Comparison of ENCODE assay signal across 13 cellular contexts in genomic region chr11:46309669-46310288, GRCh38. TPM values are rescaled to one million over a fixed set of nuclear protein-coding genes. Genes with fewer than 3 reads are reported as not detected.
A peak's percentile ranks its signal among the peaks of the same experiment; 100 is the strongest.
DNase-seq lines count a peak whose midpoint lies in the region; ATAC-seq and TF ChIP-seq lines count a peak whose summit lies in the region.
"Had no signal": no experiment of that assay in that cellular context is flagged by ENCODE, and none has a peak within 500 bp of the region (broad histone marks: within the 10 kb centered on the region; RNA-seq: fewer than 3 reads in every experiment).

No MANE protein-coding gene starts in this region.

- H3K4me3 Mint-ChIP-seq in activated CD8-positive, alpha-beta T cell treated with anti-CD3 and anti-CD28 coated beads for 36 hours, result no peak overlapping the region
- H3K4me3 Mint-ChIP-seq in effector memory CD8-positive, alpha-beta T cell, result no peak overlapping the region
- H3K4me3 Mint-ChIP-seq: activated CD4-positive, alpha-beta memory T cell treated with anti-CD3 and anti-CD28 coated beads for 36 hours had no signal

- H4K91ac ChIP-seq in IMR-90 (ENCODE audit: insufficient read depth, low read depth, low read length), result no peak overlapping the region
- H4K91ac ChIP-seq in neuronal stem cell (ENCODE audit: low read depth, low read length, poor library complexity), result no peak overlapping the region

- H3K4me3 ChIP-seq in IMR-90 (ENCODE audit: insufficient read depth, low read depth, low read length) (no peak overlapping the region), neuronal stem cell (ENCODE audit: low read length in 2 of 2) (no peak overlapping the region), heart left ventricle (no peak overlapping the region)

- H2AFZ ChIP-seq in IMR-90 (replicated peaks; ENCODE audit: low read length, poor library complexity) (no peak overlapping the region), neuronal stem cell (ENCODE audit: low read length) (no peak overlapping the region)

- TF ChIP-seq POLR2A in IMR-90 (IDR thresholded peaks at IDR 0.05; ENCODE audit: low read depth, low read length) (no peak), heart left ventricle (IDR thresholded peaks at IDR 0.05) (no peak)

- H3K4me1 ChIP-seq in IMR-90 (ENCODE audit: control insufficient read depth, insufficient read depth, low read length) (peaks cover 11% of the 10 kb centered on the region), neuronal stem cell (ENCODE audit: control insufficient read depth in 2 of 2, insufficient read depth in 1 of 2, low read depth in 1 of 2, low read length in 2 of 2) (peaks cover 3 to 13% of the 10 kb centered on the region in 2 donors), heart left ventricle (peaks cover 0 to 9% (median 0%) of the 10 kb centered on the region in 12 donors)

- no peaks in the 10 kb centered on the region for H3K36me3 Mint-ChIP-seq in activated CD8-positive, alpha-beta T cell treated with anti-CD3 and anti-CD28 coated beads for 36 hours (ENCODE audit: low read depth)
- peaks cover 4% of the 10 kb centered on the region for H3K36me3 Mint-ChIP-seq in effector memory CD8-positive, alpha-beta T cell (ENCODE audit: insufficient read depth)
- H3K36me3 Mint-ChIP-seq: activated CD4-positive, alpha-beta memory T cell treated with anti-CD3 and anti-CD28 coated beads for 36 hours had no signal

- no peak for TF ChIP-seq RAD21 in IMR-90 (IDR thresholded peaks at IDR 0.05; ENCODE audit: low read length)

- H2BK5ac ChIP-seq in IMR-90 (ENCODE audit: low read depth, low read length, poor library complexity, severe bottlenecking) (no peak overlapping the region), neuronal stem cell (ENCODE audit: low read length) (no peak overlapping the region)

- H2BK20ac ChIP-seq in IMR-90 (ENCODE audit: low read depth, low read length), result no peak overlapping the region

- peak overlapping the region; percentile 29; the same call in 1 of the 2 replicates for H3K27ac ChIP-seq in IMR-90 (ENCODE audit: insufficient read depth, low read length)
- no peak overlapping the region for H3K27ac ChIP-seq in neuronal stem cell (replicated peaks; ENCODE audit: low read length)
- no peak overlapping the region for H3K27ac ChIP-seq in heart left ventricle
- H3K27ac ChIP-seq: C4-2B had no signal

- in situ Hi-C loops in IMR-90 (cut with MboI; ENCODE audit: low sequenced_read_pairs), result loop anchor here (25.0 kb wide), 1 partner anchor 197 kb away; the partner anchor contains the start of gene PHF21A

- no peaks in the 10 kb centered on the region; the same call in 1 of the 2 replicates for H3K9me1 ChIP-seq in IMR-90 (ENCODE audit: insufficient read depth, low read length)

- no peaks in the 10 kb centered on the region for H3K27me3 Mint-ChIP-seq in activated CD8-positive, alpha-beta T cell treated with anti-CD3 and anti-CD28 coated beads for 36 hours
- H3K27me3 Mint-ChIP-seq in effector memory CD8-positive, alpha-beta T cell, result peaks cover 7 to 29% of the 10 kb centered on the region in 2 donors
- H3K27me3 Mint-ChIP-seq: activated CD4-positive, alpha-beta memory T cell treated with anti-CD3 and anti-CD28 coated beads for 36 hours had no signal

- H3K79me1 ChIP-seq in IMR-90 (ENCODE audit: low read depth in 1 of 2, low read length in 2 of 2) (peaks cover 38 to 82% of the 10 kb centered on the region in 2 experiments), neuronal stem cell (ENCODE audit: low read depth, low read length) (no peaks in the 10 kb centered on the region)

- H3K56ac ChIP-seq in IMR-90 (ENCODE audit: extremely low read depth, insufficient read depth, low read length), result peak overlapping the region; percentile 12; the same call in 1 of the 2 replicates

- H4K5ac ChIP-seq in IMR-90 (ENCODE audit: low read depth, low read length), result no peak overlapping the region

- no peak overlapping the region for H3K18ac ChIP-seq in IMR-90 (ENCODE audit: low read depth, low read length)
- H3K18ac ChIP-seq in neuronal stem cell (ENCODE audit: low read length), result no peak overlapping the region

- no peak overlapping the region for H2BK12ac ChIP-seq in neuronal stem cell (ENCODE audit: low read length)

- H3K14ac ChIP-seq in IMR-90 (replicated peaks; ENCODE audit: low read depth, low read length) (0 out of 2 replicates have a peak overlapping the region, but pooled peaks have one; percentile 45), neuronal stem cell (ENCODE audit: low read length) (no peak overlapping the region)

- no peak overlapping the region for H3K4ac ChIP-seq in IMR-90 (ENCODE audit: low read depth, low read length)
- no peak overlapping the region for H3K4ac ChIP-seq in neuronal stem cell (ENCODE audit: low read length)

- peaks cover 72% of the 10 kb centered on the region for H3K36me3 ChIP-seq in IMR-90 (ENCODE audit: control insufficient read depth, insufficient read depth, low read length)
- H3K36me3 ChIP-seq in neuronal stem cell (replicated peaks in 1 of 2; ENCODE audit: control insufficient read depth in 2 of 2, insufficient read depth in 2 of 2, low read length in 2 of 2), result no peaks in the 10 kb centered on the region
- peaks cover 0 to 28% (median 5%) of the 10 kb centered on the region in 9 donors for H3K36me3 ChIP-seq in heart left ventricle

- H3K27me3 ChIP-seq in IMR-90 (ENCODE audit: control insufficient read depth, insufficient read depth, low read length), result no peaks in the 10 kb centered on the region
- H3K27me3 ChIP-seq in neuronal stem cell (ENCODE audit: control insufficient read depth in 3 of 3, insufficient read depth in 3 of 3, low read depth in 1 of 3, low read length in 3 of 3), result peaks cover 0 to 7% (median 0%) of the 10 kb centered on the region in 3 experiments
- no peaks in the 10 kb centered on the region for H3K27me3 ChIP-seq in heart left ventricle

- no peak overlapping the region for H2AK9ac ChIP-seq in IMR-90 (replicated peaks; ENCODE audit: low read depth, low read length, poor library complexity)

- H4K8ac ChIP-seq in IMR-90 (ENCODE audit: low read depth in 2 of 2, low read length in 2 of 2), result 0 out of 4 replicates have a peak overlapping the region, but pooled peaks of 1 of the 2 experiments have one; percentile 15
- no peak overlapping the region for H4K8ac ChIP-seq in neuronal stem cell (ENCODE audit: low read depth, low read length)

- ATAC-seq in GM19043 (IDR thresholded peaks at IDR 0.05; ENCODE audit: low read depth, unreplicated experiment) (peak; percentile 64), IMR-90 (ENCODE audit: low read depth) (no peak), heart left ventricle (no peak)
- ATAC-seq in activated CD8-positive, alpha-beta T cell treated with anti-CD3 and anti-CD28 coated beads for 36 hours, result peak; percentile 48
- no peak for ATAC-seq in effector memory CD8-positive, alpha-beta T cell (replicated peaks)

- H3K9ac ChIP-seq in IMR-90 (ENCODE audit: low read depth, low read length), result 0 out of 2 replicates have a peak overlapping the region, but pooled peaks have one; percentile 4
- H3K9ac ChIP-seq in neuronal stem cell (ENCODE audit: low read depth, low read length, poor library complexity), result no peak overlapping the region

- H2AK5ac ChIP-seq in IMR-90 (ENCODE audit: low read depth, low read length), result peak overlapping the region; percentile 20; the same call in 1 of the 2 replicates
- no peak overlapping the region for H2AK5ac ChIP-seq in neuronal stem cell (ENCODE audit: low read depth, low read length)

- TF ChIP-seq CTCF in IMR-90 (conservative IDR thresholded peaks at IDR 0.05; ENCODE audit: low read depth, low read length) (no peak), heart left ventricle (IDR thresholded peaks at IDR 0.05) (no peak)
- TF ChIP-seq CTCF in activated CD8-positive, alpha-beta T cell treated with anti-CD3 and anti-CD28 coated beads for 36 hours (IDR thresholded peaks at IDR 0.05), result no peak

- H3K4me1 Mint-ChIP-seq in activated CD8-positive, alpha-beta T cell treated with anti-CD3 and anti-CD28 coated beads for 36 hours (ENCODE audit: low read depth), result peaks cover 5% of the 10 kb centered on the region
- H3K4me1 Mint-ChIP-seq in effector memory CD8-positive, alpha-beta T cell (ENCODE audit: low read depth in 2 of 2), result peaks cover 3 to 4% of the 10 kb centered on the region in 2 donors

- no peaks in the 10 kb centered on the region for H3K9me3 ChIP-seq in IMR-90 (ENCODE audit: control insufficient read depth, insufficient read depth, low read length)
- H3K9me3 ChIP-seq in neuronal stem cell (replicated peaks in 1 of 2; ENCODE audit: control insufficient read depth in 2 of 2, insufficient read depth in 1 of 2, low read depth in 1 of 2, low read length in 2 of 2), result no peaks in the 10 kb centered on the region
- H3K9me3 ChIP-seq in heart left ventricle, result no peaks in the 10 kb centered on the region

- H4K20me1 ChIP-seq in IMR-90 (ENCODE audit: insufficient read depth, low read length), result peaks cover 26% of the 10 kb centered on the region; the same call in 1 of the 2 replicates

- H3K4me2 ChIP-seq in IMR-90 (ENCODE audit: low read depth, low read length) (no peak overlapping the region), neuronal stem cell (ENCODE audit: insufficient read depth, low read length, poor library complexity, severe bottlenecking) (no peak overlapping the region)

- H2BK120ac ChIP-seq in IMR-90 (ENCODE audit: low read depth, low read length) (no peak overlapping the region), neuronal stem cell (ENCODE audit: low read depth, low read length) (no peak overlapping the region)

- no CpG with 5 or more reads among the region's 4 CpGs for WGBS in IMR-90 (ENCODE audit: extremely low coverage in 2 of 2, insufficient read length in 1 of 2), 2 experiments
- WGBS in neuronal stem cell (ENCODE audit: extremely low coverage in 2 of 2, insufficient read length in 2 of 2, insufficient replicate concordance in 1 of 2), 2 donors, result no CpG with 5 or more reads among the region's 4 CpGs
- 64 to 86% (median 80%) methylated on average over 4 of the region's 4 CpGs for WGBS in heart left ventricle, 4 donors

- POLR2A ChIA-PET in IMR-90 (lab: Charles Lee; ENCODE audit: unreplicated experiment), result interaction anchor here (1.0 kb wide), 1 partner anchor 37 kb away, joined by 3 read pairs; no protein-coding TSS in a partner anchor
- POLR2A ChIA-PET in activated CD8-positive, alpha-beta T cell treated with anti-CD3 and anti-CD28 coated beads for 36 hours (lab: Charles Lee), result interaction anchor here (0.9 to 1.5 kb wide), 3 partner anchors 63 to 72 kb away, joined by 4 to 5 read pairs (median 4); no protein-coding TSS in a partner anchor

- CTCF ChIA-PET in IMR-90 (lab: Yijun Ruan, JAX), result interaction anchor here (0.7 to 4.7 kb wide), 5 partner anchors 14 to 71 kb away, joined by 3 to 27 read pairs (median 4); no protein-coding TSS in a partner anchor
- CTCF ChIA-PET in activated CD8-positive, alpha-beta T cell treated with anti-CD3 and anti-CD28 coated beads for 36 hours (lab: Charles Lee), result interaction anchor here (0.7 to 14.7 kb wide), 24 partner anchors 8 to 538 kb away, joined by 3 to 382 read pairs (median 6); partner anchors contain the start of genes CHRM4 and CREB3L1

- intact Hi-C loops in IMR-90 (cut with micrococcal nuclease), result loop anchor here (2.0 to 5.0 kb wide), 3 partner anchors 31 to 342 kb away; partner anchors contain the start of gene PHF21A
- intact Hi-C loops in activated CD8-positive, alpha-beta T cell treated with anti-CD3 and anti-CD28 coated beads for 36 hours (cut with micrococcal nuclease), result loop anchor here (5.0 to 10.0 kb wide), 3 partner anchors 72 to 345 kb away; partner anchors contain the start of gene PHF21A
- intact Hi-C loops in heart left ventricle (cut with DNase I), result loop anchor here in 9 of 10 donors (2.0 to 10.0 kb wide), 8 partner anchors 67 to 345 kb away; partner anchors contain the start of gene PHF21A (in 2 of the 9)

- no peaks in the 10 kb centered on the region for H3K9me3 Mint-ChIP-seq in activated CD8-positive, alpha-beta T cell treated with anti-CD3 and anti-CD28 coated beads for 36 hours
- H3K9me3 Mint-ChIP-seq in effector memory CD8-positive, alpha-beta T cell, result no peaks in the 10 kb centered on the region
- H3K9me3 Mint-ChIP-seq: activated CD4-positive, alpha-beta memory T cell treated with anti-CD3 and anti-CD28 coated beads for 36 hours had no signal

- H3K23ac ChIP-seq in IMR-90 (ENCODE audit: low read depth, low read length), result peak overlapping the region; percentile 23
- H3K23ac ChIP-seq in neuronal stem cell (ENCODE audit: low read depth, low read length, poor library complexity), result no peak overlapping the region

- no peak overlapping the region for H3K27ac Mint-ChIP-seq in activated CD8-positive, alpha-beta T cell treated with anti-CD3 and anti-CD28 coated beads for 36 hours
- no peak overlapping the region for H3K27ac Mint-ChIP-seq in effector memory CD8-positive, alpha-beta T cell
- H3K27ac Mint-ChIP-seq: activated CD4-positive, alpha-beta memory T cell treated with anti-CD3 and anti-CD28 coated beads for 36 hours had no signal

- no TSS peak for BruUV-seq in IMR-90 (replicated peaks; lab: Mats Ljungman, UMichigan)

- H2BK15ac ChIP-seq in IMR-90 (ENCODE audit: low read depth, low read length) (no peak overlapping the region), neuronal stem cell (ENCODE audit: low read length) (no peak overlapping the region)

- DNase-seq in AML-193 (lab: John Stamatoyannopoulos, UW) (peak; percentile 33 to 51), IMR-90 (no peak), neuronal stem cell (ENCODE audit: low spot score) (no peak), heart left ventricle (no peak), inferior parietal cortex (ENCODE audit: extremely low spot score) (no peak)
- peak; percentile 40 for DNase-seq in activated CD8-positive, alpha-beta T cell treated with anti-CD3 and anti-CD28 coated beads for 36 hours
- no peak for DNase-seq in effector memory CD8-positive, alpha-beta T cell
- DNase-seq: activated CD4-positive, alpha-beta memory T cell treated with anti-CD3 and anti-CD28 coated beads for 36 hours; foreskin melanocyte; NCI-H526 treated with DMSO at 0.1 percent for 48 hours; stimulated activated CD4-positive, alpha-beta T cell treated with anti-CD3 and anti-CD28 coated beads, Interleukin-2, amount 100 ng/mL, for 48 hours had no signal

- dilution Hi-C loops in IMR-90 (cut with HindIII; ENCODE audit: low sequenced_read_pairs, unreplicated experiment), result no loop called here

RNA-seq across cellular contexts. Expression of gene CREB3L1, which starts 32.3 kb away (rescaled TPM):
- total RNA-seq in IMR-90 (2012; rRNA removed), result 8.1 and 10.0 TPM in 2 replicates
- polyA plus RNA-seq in IMR-90 (2012; rRNA removed), result 76.9 and 82.3 TPM in 2 replicates
- 85.0 and 112 TPM in 2 replicates for polyA plus RNA-seq in IMR-90 (2012; cell fraction: cytosol; rRNA removed)
- polyA plus RNA-seq in IMR-90 (2012; cell fraction: nucleus; rRNA removed; ENCODE audit: low replicate concordance), result 50.1 and 52.2 TPM in 2 replicates
- not detected for total RNA-seq in activated CD8-positive, alpha-beta T cell treated with anti-CD3 and anti-CD28 coated beads for 36 hours
- polyA plus RNA-seq in neuronal stem cell (2013, experiment 1 of 2), result 8.4 TPM
- 8.8 TPM for polyA plus RNA-seq in neuronal stem cell (2013, experiment 2 of 2)
- total RNA-seq in heart left ventricle, result 10 to 100 TPM; 15.5 to 31.9 (median 23.3) TPM
- polyA plus RNA-seq in heart left ventricle, result 10 to 100 TPM in 1 of 2 donors, 1 to 10 TPM in 1; 7.4 to 30.9 TPM
- total RNA-seq: activated CD4-positive, alpha-beta memory T cell treated with anti-CD3 and anti-CD28 coated beads for 36 hours had no signal

RNA-seq across cellular contexts. Expression of gene DGKZ, which starts 37.5 kb away (rescaled TPM):
- total RNA-seq in IMR-90 (2012; rRNA removed), result 43.0 and 46.8 TPM in 2 replicates
- 62.0 and 68.0 TPM in 2 replicates for polyA plus RNA-seq in IMR-90 (2012; rRNA removed)
- polyA plus RNA-seq in IMR-90 (2012; cell fraction: cytosol; rRNA removed), result 52.8 and 75.7 TPM in 2 replicates
- 126 and 364 TPM in 2 replicates for polyA plus RNA-seq in IMR-90 (2012; cell fraction: nucleus; rRNA removed; ENCODE audit: low replicate concordance)
- 10 to 100 TPM; 94.4 to 94.9 TPM for total RNA-seq in activated CD8-positive, alpha-beta T cell treated with anti-CD3 and anti-CD28 coated beads for 36 hours
- polyA plus RNA-seq in neuronal stem cell (2013, experiment 1 of 2), result 33.3 TPM
- 32.3 TPM for polyA plus RNA-seq in neuronal stem cell (2013, experiment 2 of 2)
- 100 to 1,000 TPM in 1 of 9 donors, 10 to 100 TPM in 8; 57.9 to 114 (median 62.5) TPM for total RNA-seq in heart left ventricle
- polyA plus RNA-seq in heart left ventricle, result 10 to 100 TPM; 41.7 to 59.5 TPM

Comparison
In these comparisons a context has a peak if more than half of its experiments do, and no peak if none do; other contexts are left out.
1. DNase-seq: peak in AML-193 (2 of 2) and activated CD8-positive, alpha-beta T cell treated with anti-CD3 and anti-CD28 coated beads for 36 hours (single experiment); none in IMR-90 (single experiment), neuronal stem cell (single experiment), heart left ventricle (0 of 5), inferior parietal cortex (single experiment) and effector memory CD8-positive, alpha-beta T cell (0 of 3).
2. ATAC-seq: peak in GM19043 (single experiment) and activated CD8-positive, alpha-beta T cell treated with anti-CD3 and anti-CD28 coated beads for 36 hours (single experiment); none in IMR-90 (single experiment), heart left ventricle (0 of 4) and effector memory CD8-positive, alpha-beta T cell (single experiment).